Comparison of ENCODE assay signal across 8 cellular contexts in the genomic region with DNA sequence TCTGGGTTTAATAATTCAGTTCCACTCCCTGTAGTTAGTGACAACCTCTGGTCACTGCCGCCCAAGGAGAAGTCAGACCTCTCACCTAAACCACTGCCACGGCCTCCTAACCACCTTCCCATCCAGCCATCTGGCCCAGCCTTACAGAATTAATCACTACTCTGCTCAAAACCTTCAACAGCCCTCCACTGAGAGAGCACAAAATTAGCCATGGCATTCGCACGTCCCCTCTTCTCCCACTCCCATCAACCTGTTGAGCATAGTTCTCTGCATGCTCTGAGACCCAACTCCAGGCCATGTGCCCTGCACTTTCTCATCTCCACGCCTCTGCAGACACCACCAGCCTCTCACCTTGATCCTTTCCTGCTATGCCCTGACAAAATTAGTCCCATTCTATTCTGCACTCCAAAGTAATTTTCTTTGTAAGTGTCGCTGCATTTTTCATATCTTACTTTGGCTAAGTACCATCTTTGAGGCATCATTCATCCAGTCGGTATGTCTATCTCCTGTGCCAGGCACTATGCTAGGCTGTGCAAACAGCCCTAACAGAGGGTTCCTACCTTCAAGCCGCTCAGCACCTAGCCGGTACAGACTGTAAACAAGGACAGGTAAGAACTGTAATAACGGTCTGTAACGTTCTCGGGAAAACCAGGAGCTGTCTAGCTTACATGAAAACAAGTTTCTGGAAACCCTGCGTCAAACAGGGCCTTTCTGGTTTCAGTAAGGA. TPM values are rescaled to one million over a fixed set of nuclear protein-coding genes. Genes with fewer than 3 reads are reported as not detected.
DNase-seq lines count a peak whose midpoint lies in the region; ATAC-seq and TF ChIP-seq lines count a peak whose summit lies in the region.

No MANE protein-coding gene starts in this region.

- peak overlapping the region; percentile 98 for H3K4me3 ChIP-seq in ACC112 (ENCODE audit: low read depth, low read length)
- H3K4me3 ChIP-seq in WERI-Rb-1 (ENCODE audit: low read depth, low read length): peak overlapping the region; percentile 60
- peak overlapping the region; percentile 70 for H3K4me3 ChIP-seq in psoas muscle

- peak; percentile 16 for DNase-seq in WERI-Rb-1
- no peak for DNase-seq in glutamatergic neuron
- no peak for DNase-seq in psoas muscle
- no peak for DNase-seq in DMS114 treated with DMSO at 0.1 percent for 48 hours (lab: John Stamatoyannopoulos, UW; ENCODE audit: unreplicated experiment)
- DNase-seq in OCI-M2 (lab: John Stamatoyannopoulos, UW; ENCODE audit: unreplicated experiment): no peak

- peak overlapping the region; percentile 65 for H2AFZ ChIP-seq in ACC112 (ENCODE audit: low read length, unreplicated experiment)

- peak overlapping the region; percentile 1 for H3K27ac Mint-ChIP-seq in glutamatergic neuron (ENCODE audit: unreplicated experiment)

- H3K79me2 ChIP-seq in ACC112 (ENCODE audit: control insufficient read depth, insufficient read depth, low read length, unreplicated experiment): peaks cover 32% of the 10 kb centered on the region

- peaks cover 9% of the 10 kb centered on the region for H3K4me1 Mint-ChIP-seq in glutamatergic neuron (ENCODE audit: low read depth, unreplicated experiment)

- ATAC-seq in GM21723 (IDR thresholded peaks at IDR 0.05; ENCODE audit: unreplicated experiment): peak; percentile 29
- peak in 2 of 4 donors; percentile 21 to 32 for ATAC-seq in psoas muscle
- no peak for ATAC-seq in GM18861 (IDR thresholded peaks at IDR 0.05; ENCODE audit: unreplicated experiment)

- peaks cover 4% of the 10 kb centered on the region for H3K36me3 Mint-ChIP-seq in glutamatergic neuron (ENCODE audit: unreplicated experiment)

- H3K27ac ChIP-seq in ACC112 (ENCODE audit: low read depth, low read length): no peak overlapping the region
- peak overlapping the region; percentile 71 for H3K27ac ChIP-seq in WERI-Rb-1
- H3K27ac ChIP-seq in psoas muscle: peak overlapping the region; percentile 80

- WGBS in psoas muscle, 3 donors: 29 to 35% (median 29%) methylated on average over 13 of the region's 13 CpGs

- H3K9me3 ChIP-seq in WERI-Rb-1 (ENCODE audit: severe bottlenecking): no peaks in the 10 kb centered on the region
- no peaks in the 10 kb centered on the region for H3K9me3 ChIP-seq in psoas muscle

- H3K27me3 ChIP-seq in ACC112 (ENCODE audit: insufficient read depth, low read length) (no peaks in the 10 kb centered on the region), WERI-Rb-1 (ENCODE audit: insufficient read depth, low read depth, severe bottlenecking) (no peaks in the 10 kb centered on the region), psoas muscle (ENCODE audit: insufficient read depth in 3 of 3, low read length in 2 of 3) (no peaks in the 10 kb centered on the region)

- intact Hi-C loops in psoas muscle (cut with DNase I): loop anchor here in 1 of 2 donors (5.0 kb wide), 1 partner anchor 421 kb away; no protein-coding TSS in a partner anchor

- peaks cover 3% of the 10 kb centered on the region for H3K9me3 Mint-ChIP-seq in glutamatergic neuron (ENCODE audit: unreplicated experiment)

- peaks cover 5% of the 10 kb centered on the region for H3K27me3 Mint-ChIP-seq in glutamatergic neuron (ENCODE audit: unreplicated experiment)

- no peak for TF ChIP-seq CTCF in WERI-Rb-1 (IDR thresholded peaks at IDR 0.05; ENCODE audit: low read depth, low read length)
- TF ChIP-seq CTCF in glutamatergic neuron (IDR thresholded peaks at IDR 0.05; ENCODE audit: partially characterized antibody, unreplicated experiment): no peak
- no peak for TF ChIP-seq CTCF in psoas muscle (IDR thresholded peaks at IDR 0.05)

- H3K4me1 ChIP-seq in ACC112 (ENCODE audit: control insufficient read depth, insufficient read depth, low read length, unreplicated experiment) (peaks cover 23% of the 10 kb centered on the region), psoas muscle (peaks cover 10% of the 10 kb centered on the region)

- H3K36me3 ChIP-seq in ACC112 (ENCODE audit: insufficient read depth, low read length) (0 out of 2 replicates have a peak, but pooled peaks cover under 1% of the 10 kb centered on the region), WERI-Rb-1 (peaks cover 34% of the 10 kb centered on the region), psoas muscle (ENCODE audit: insufficient read depth in 1 of 2, low read depth in 1 of 2) (peaks cover 0 to 61% of the 10 kb centered on the region in 2 donors)

- peak overlapping the region; percentile 84 for H3K4me3 Mint-ChIP-seq in glutamatergic neuron (ENCODE audit: unreplicated experiment)

RNA-seq across cellular contexts. Expression of a gene that starts 1.0 kb away (rescaled TPM):
- total RNA-seq in glutamatergic neuron (ENCODE audit: unreplicated experiment) (13.7 TPM), psoas muscle (10 to 100 TPM; 35.2 to 54.5 (median 39.4) TPM)
- 100 to 1,000 TPM in 1 of 3 donors, 10 to 100 TPM in 2; 55.5 to 109 (median 75.3) TPM for polyA plus RNA-seq in psoas muscle

RNA-seq across cellular contexts. Expression of a gene that starts 43.4 kb away (rescaled TPM):
- total RNA-seq in glutamatergic neuron (ENCODE audit: unreplicated experiment): 50.4 TPM
- total RNA-seq in psoas muscle: 10 to 100 TPM; 31.3 to 44.5 (median 40.3) TPM
- polyA plus RNA-seq in psoas muscle: 10 to 100 TPM; 38.7 to 74.6 (median 42.7) TPM
